In the genomic region with DNA sequence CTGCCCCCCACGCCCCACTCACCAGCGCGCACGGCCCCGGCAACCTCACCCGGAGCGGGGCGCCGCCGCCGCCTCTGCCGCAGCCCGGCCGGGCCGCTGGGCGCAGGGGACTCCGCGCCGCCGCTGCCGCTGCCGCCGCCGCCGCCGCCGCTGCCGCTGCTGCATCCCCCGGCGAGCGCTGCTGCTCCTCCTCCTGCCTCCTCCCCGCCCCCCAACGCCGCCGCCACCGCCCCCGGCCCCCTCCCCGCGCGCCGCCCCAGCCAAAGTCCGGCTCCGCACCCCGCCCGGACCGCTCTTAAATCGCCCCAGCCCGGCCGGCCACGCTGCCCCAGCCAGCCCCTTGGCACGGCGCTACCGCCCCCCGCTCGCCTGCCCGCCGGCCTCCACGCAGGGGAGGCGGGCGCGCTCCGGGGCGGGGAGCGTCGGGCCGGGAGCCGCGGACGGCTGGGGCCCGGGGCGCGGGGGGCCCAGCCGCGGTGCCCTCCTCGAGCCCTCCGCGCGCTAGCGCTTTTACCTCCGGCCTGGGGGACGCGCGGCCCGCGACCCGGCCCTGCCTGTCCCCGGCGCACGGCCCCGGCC, we compare ENCODE assay signal across 8 cellular contexts. TPM values are rescaled to one million over a fixed set of nuclear protein-coding genes. Genes with fewer than 3 reads are reported as not detected.
DNase-seq lines count a peak whose midpoint lies in the region; ATAC-seq, FAIRE-seq and TF ChIP-seq lines count a peak whose summit lies in the region.

A gene (minus strand): TSS at position 161 of the 579 bp plus-strand sequence. CDS start 28,118 bp downstream, outside the sequence.

- peaks cover 59% of the 10 kb centered on the region for H3K4me1 ChIP-seq in PC-3 (ENCODE audit: insufficient read depth, low read length)
- H3K4me1 ChIP-seq in endothelial cell of umbilical vein (ENCODE audit: control insufficient read depth, extremely low read depth, insufficient read depth, low read length) = peaks cover 22% of the 10 kb centered on the region
- H3K4me1 ChIP-seq in mucosa of rectum (ENCODE audit: control insufficient read depth in 2 of 2, insufficient read depth in 2 of 2, low read length in 2 of 2) = peaks cover 20 to 24% of the 10 kb centered on the region in 2 donors

- CTCF ChIA-PET in PC-3 (lab: Charles Lee) (interaction anchor here (0.6 to 1.1 kb wide), 3 partner anchors 64 to 835 kb away, joined by 3 to 5 read pairs (median 3); no protein-coding TSS in a partner anchor), endothelial cell of umbilical vein (lab: Charles Lee) (interaction anchor here (1.1 to 2.7 kb wide), 15 partner anchors 11 to 835 kb away, joined by 3 to 87 read pairs (median 6); no protein-coding TSS in a partner anchor)

- no peaks in the 10 kb centered on the region for H3K9me1 ChIP-seq in endothelial cell of umbilical vein (replicated peaks; ENCODE audit: control insufficient read depth, extremely low read depth, insufficient read depth, low read length)

- BruUV-seq in PC-3 (replicated peaks; lab: Mats Ljungman, UMichigan) = no TSS peak
- BruUV-seq in endothelial cell of umbilical vein (replicated peaks; lab: Mats Ljungman, UMichigan) = no TSS peak

- H4K20me1 ChIP-seq in PC-3 (ENCODE audit: low read length) = peaks cover 37% of the 10 kb centered on the region
- H4K20me1 ChIP-seq in endothelial cell of umbilical vein (replicated peaks; ENCODE audit: control insufficient read depth, extremely low read depth, insufficient read depth, low read length) = no peaks in the 10 kb centered on the region

- H2AFZ ChIP-seq in PC-3 (ENCODE audit: low read length) (peak within 1 kb of the TSS; percentile 52), endothelial cell of umbilical vein (ENCODE audit: low read depth, low read length) (peak within 1 kb of the TSS; percentile 78)

- dilution Hi-C loops in endothelial cell of umbilical vein (cut with MboI; ENCODE audit: extremely low pct_ligation_motif_present, low sequenced_read_pairs) = no loop called here

- DNase-seq in D341Med (ENCODE audit: low spot score) (peak; percentile 77), PC-3 (peak; percentile 50), endothelial cell of umbilical vein (ENCODE audit: low read depth, low spot score) (no peak), GM19240 (ENCODE audit: insufficient read length, low spot score) (no peak)

- peak within 1 kb of the TSS; percentile 96 for H3K4me3 ChIP-seq in PC-3 (ENCODE audit: low read length)
- H3K4me3 ChIP-seq in endothelial cell of umbilical vein (replicated peaks in 1 of 3; ENCODE audit: insufficient read depth in 1 of 3, low read depth in 1 of 3, low read length in 3 of 3) = peak within 1 kb of the TSS; percentile 50 to 84 (median 60)
- H3K4me3 ChIP-seq in mucosa of rectum (ENCODE audit: low read length in 2 of 2) = peak within 1 kb of the TSS; percentile 75 to 81

- H3K4me2 ChIP-seq in PC-3 (ENCODE audit: low read length) (peak within 1 kb of the TSS; percentile 94), endothelial cell of umbilical vein (ENCODE audit: insufficient read depth, low read length) (peak within 1 kb of the TSS; percentile 87)

- TF ChIP-seq POLR2A in endothelial cell of umbilical vein (IDR thresholded peaks at IDR 0.05; ENCODE audit: low read depth, low read length) = no peak

- H3K36me3 ChIP-seq in PC-3 (ENCODE audit: low read depth, low read length) (peaks cover 16% of the 10 kb centered on the region), endothelial cell of umbilical vein (ENCODE audit: control insufficient read depth in 2 of 2, extremely low read depth in 1 of 2, insufficient read depth in 2 of 2, low read length in 2 of 2) (no peaks in the 10 kb centered on the region), mucosa of rectum (ENCODE audit: control insufficient read depth in 2 of 2, insufficient read depth in 2 of 2, low read length in 2 of 2) (no peaks in the 10 kb centered on the region)

- H3K27ac ChIP-seq in PC-3 (ENCODE audit: low read length) (peak within 1 kb of the TSS; percentile 87), endothelial cell of umbilical vein (ENCODE audit: insufficient read depth, low read depth, low read length) (peak within 1 kb of the TSS; percentile 32), mucosa of rectum (ENCODE audit: low read depth in 2 of 2, low read length in 2 of 2) (peak within 1 kb of the TSS; percentile 81 to 86)

- H3K27me3 ChIP-seq in PC-3 (ENCODE audit: low read length) (no peaks in the 10 kb centered on the region), endothelial cell of umbilical vein (ENCODE audit: control insufficient read depth in 2 of 2, insufficient read depth in 2 of 2, low read length in 2 of 2) (peaks cover 0 to 3% of the 10 kb centered on the region in 2 experiments), mucosa of rectum (ENCODE audit: control insufficient read depth in 2 of 2, insufficient read depth in 2 of 2, low read length in 2 of 2) (no peaks in the 10 kb centered on the region)

- ATAC-seq in PC-3 = peak; percentile 21
- ATAC-seq in HG02852 (IDR thresholded peaks at IDR 0.05; ENCODE audit: unreplicated experiment) = no peak
- no peak for ATAC-seq in HG03045 (IDR thresholded peaks at IDR 0.05; ENCODE audit: unreplicated experiment)
- no peak for ATAC-seq in GM18520 (IDR thresholded peaks at IDR 0.05; ENCODE audit: unreplicated experiment)

- no peaks in the 10 kb centered on the region for H3K9me3 ChIP-seq in PC-3 (ENCODE audit: low read length)
- H3K9me3 ChIP-seq in endothelial cell of umbilical vein (replicated peaks; ENCODE audit: control insufficient read depth, insufficient read depth, low read length) = no peaks in the 10 kb centered on the region
- H3K9me3 ChIP-seq in mucosa of rectum (ENCODE audit: control insufficient read depth in 2 of 2, low read length in 2 of 2) = no peaks in the 10 kb centered on the region

- TF ChIP-seq CTCF in PC-3 (conservative IDR thresholded peaks at IDR 0.05; ENCODE audit: low read depth, low read length) (no peak), endothelial cell of umbilical vein (IDR thresholded peaks at IDR 0.05; ENCODE audit: extremely low read depth in 1 of 2, insufficient read depth in 1 of 2, low read depth in 1 of 2, low read length in 2 of 2) (no peak)

- POLR2A ChIA-PET in PC-3 (lab: Charles Lee; ENCODE audit: unreplicated experiment) = interaction anchor here (1.4 to 1.8 kb wide), 2 partner anchors 24 to 510 kb away, joined by 4 to 15 read pairs; no protein-coding TSS in a partner anchor
- POLR2A ChIA-PET in endothelial cell of umbilical vein (lab: Charles Lee) = no interaction called here

- FAIRE-seq in endothelial cell of umbilical vein (lab: Jason Lieb, UNC) = no peak

- intact Hi-C loops in PC-3 (cut with micrococcal nuclease) = loop anchor here (5.0 to 10.0 kb wide), 2 partner anchors 142 to 229 kb away; no protein-coding TSS in a partner anchor
- intact Hi-C loops in endothelial cell of umbilical vein (cut with micrococcal nuclease) = loop anchor here (5.0 kb wide), 1 partner anchor 497 kb away; no protein-coding TSS in a partner anchor

- H3K79me2 ChIP-seq in PC-3 (ENCODE audit: low read length) (peaks cover 62% of the 10 kb centered on the region), endothelial cell of umbilical vein (ENCODE audit: control insufficient read depth, insufficient read depth, low read length) (no peaks in the 10 kb centered on the region)

- no peaks in the 10 kb centered on the region for H3K9me2 ChIP-seq in PC-3 (replicated peaks; ENCODE audit: low read length)

- peaks cover 11% of the 10 kb centered on the region for H3F3A ChIP-seq in PC-3 (ENCODE audit: low read length, unreplicated experiment)

- H3K9ac ChIP-seq in PC-3 (ENCODE audit: low read length) = peak within 1 kb of the TSS; percentile 96
- H3K9ac ChIP-seq in endothelial cell of umbilical vein (replicated peaks; ENCODE audit: extremely low read depth, insufficient read depth, low read length) = peak within 1 kb of the TSS; percentile 73
- H3K9ac ChIP-seq in mucosa of rectum (ENCODE audit: low read depth in 1 of 2, low read length in 2 of 2) = peak within 1 kb of the TSS; percentile 47 to 73

TF ChIP-seq in endothelial cell of umbilical vein, 7 proteins besides CTCF, POLR2A, EP300 and RAD21:
- no peak for TF ChIP-seq FOS (IDR thresholded peaks at IDR 0.05; ENCODE audit: borderline replicate concordance, insufficient read depth, low read length)
- no peak for TF ChIP-seq MYC (IDR thresholded peaks at IDR 0.05; ENCODE audit: low read depth, low read length)
- no peak for TF ChIP-seq GATA2 (IDR thresholded peaks at IDR 0.05; ENCODE audit: insufficient read depth, insufficient read length, low read depth, low read length)
- TF ChIP-seq JUN (IDR thresholded peaks at IDR 0.05; ENCODE audit: borderline replicate concordance, insufficient read depth, insufficient read length, low read depth) = no peak
- TF ChIP-seq POLR2AphosphoS5 (IDR thresholded peaks at IDR 0.05; ENCODE audit: insufficient read depth, low read depth, low read length) = no peak
- TF ChIP-seq, protein P1, sequence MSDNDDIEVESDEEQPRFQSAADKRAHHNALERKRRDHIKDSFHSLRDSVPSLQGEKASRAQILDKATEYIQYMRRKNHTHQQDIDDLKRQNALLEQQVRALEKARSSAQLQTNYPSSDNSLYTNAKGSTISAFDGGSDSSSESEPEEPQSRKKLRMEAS (IDR thresholded peaks at IDR 0.05; ENCODE audit: insufficient read depth, insufficient read length) = no peak
- no peak for TF ChIP-seq EZH2 (IDR thresholded peaks at IDR 0.05; ENCODE audit: borderline replicate concordance, low read depth, low read length, severe bottlenecking)

RNA-seq across cellular contexts. Expression of the gene that starts here (rescaled TPM):
- total RNA-seq in PC-3 (2014; rRNA removed) = 340 and 372 TPM in 2 replicates
- 140 and 160 TPM in 2 replicates for total RNA-seq in endothelial cell of umbilical vein
- polyA plus RNA-seq in endothelial cell of umbilical vein = 58.5 and 78.8 TPM in 2 replicates
- polyA plus RNA-seq in endothelial cell of umbilical vein (2011; cell fraction: cytosol; rRNA removed) = 40.5 and 42.7 TPM in 2 replicates
- polyA plus RNA-seq in endothelial cell of umbilical vein (2011; cell fraction: nucleus; rRNA removed) = 38.9 and 54.0 TPM in 2 replicates
- 116 and 138 TPM in 2 replicates for polyA plus RNA-seq in endothelial cell of umbilical vein (2012)
- polyA minus RNA-seq in endothelial cell of umbilical vein = 107 and 134 TPM in 2 replicates
- polyA minus RNA-seq in endothelial cell of umbilical vein (2011; cell fraction: cytosol; rRNA and poly(A)+ RNA removed) = not detected
- polyA minus RNA-seq in endothelial cell of umbilical vein (2011; cell fraction: nucleus; rRNA and poly(A)+ RNA removed) = 49.6 and 80.8 TPM in 2 replicates

Comparison
In these comparisons a context has a peak if more than half of its experiments do, and no peak if none do; other contexts are left out.
1. DNase-seq: peak in D341Med (single experiment) and PC-3 (single experiment); none in endothelial cell of umbilical vein (single experiment) and GM19240 (single experiment).
2. H3K27ac ChIP-seq: peak in every context shown above with its lines; median percentile 87 in PC-3; 84 in mucosa of rectum; 32 in endothelial cell of umbilical vein.
3. Peak in every context shown above with its lines, with median percentiles within 50 percentile points of each other: H3K4me3 ChIP-seq and H3K9ac ChIP-seq.